10 cellular contexts compared by ENCODE assay signal in the genomic region with DNA sequence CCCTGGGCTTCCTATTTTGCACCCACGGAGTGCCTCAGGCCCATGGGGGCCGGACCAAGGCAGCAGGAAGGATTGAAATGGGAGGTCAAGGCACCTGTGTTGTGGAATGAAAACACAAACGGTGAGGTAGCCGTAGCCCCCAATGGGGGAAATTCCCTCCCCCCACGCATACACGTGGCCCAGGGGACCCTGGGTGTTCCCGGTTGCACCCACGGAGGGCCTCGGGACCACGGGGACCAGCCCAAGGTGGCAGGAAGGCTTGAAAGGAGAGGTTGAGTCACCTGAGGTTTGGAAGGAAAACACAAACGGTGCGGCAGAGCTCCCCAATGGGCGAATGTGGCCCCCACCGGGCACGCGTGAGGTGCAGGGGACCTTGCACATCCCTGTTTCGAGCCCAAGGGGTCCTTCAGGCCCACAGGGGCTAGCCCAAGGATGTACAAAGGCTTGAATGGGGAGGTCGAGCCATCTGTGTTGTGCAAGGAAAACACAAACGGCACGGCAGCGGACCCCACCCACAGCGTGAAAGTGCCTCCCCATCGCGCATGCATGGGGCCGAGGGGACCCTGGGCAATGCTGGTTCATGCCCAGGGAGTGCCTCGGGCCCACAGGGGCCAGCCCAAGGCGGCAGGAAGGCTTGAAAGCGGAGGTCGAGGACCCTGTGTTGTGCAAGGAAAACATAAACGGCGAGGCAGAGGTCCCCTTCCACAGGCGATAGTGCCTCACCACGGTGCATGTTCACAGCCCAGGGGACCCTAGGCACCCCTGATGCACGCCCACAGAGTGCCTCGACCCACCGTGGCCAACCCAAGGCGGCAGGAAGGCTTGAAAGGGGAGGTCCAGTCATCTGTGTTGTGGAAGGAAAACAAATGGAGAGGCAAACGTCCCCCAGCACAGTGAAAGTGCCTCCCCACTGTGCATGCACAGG.
A peak's percentile ranks its signal among the peaks of the same experiment; 100 is the strongest.
DNase-seq lines count a peak whose midpoint lies in the region; ATAC-seq and TF ChIP-seq lines count a peak whose summit lies in the region.
"Had no signal": no experiment of that assay in that cellular context is flagged by ENCODE, and none has a peak within 500 bp of the region (broad histone marks: within the 10 kb centered on the region; RNA-seq: fewer than 3 reads in every experiment).

No MANE protein-coding gene starts in this region.

- intact Hi-C loops in posterior cingulate gyrus (cut with DNase I) = no loop called here

- H3K4me3 ChIP-seq in BLaER1 treated with 17β-estradiol and CSF1 and Interleukin-3, amounts not matched to agents 10 nM and 100 nM = no peak overlapping the region

- no peak overlapping the region for H3K27ac ChIP-seq in BLaER1 treated with 17β-estradiol and CSF1 and Interleukin-3, amounts not matched to agents 10 nM and 100 nM
- no peak overlapping the region for H3K27ac ChIP-seq in foreskin keratinocyte

- no peak overlapping the region for H3K27ac Mint-ChIP-seq in glutamatergic neuron (ENCODE audit: unreplicated experiment)

- H3K27me3 Mint-ChIP-seq in glutamatergic neuron (ENCODE audit: unreplicated experiment) = no peaks in the 10 kb centered on the region

- no peak for ATAC-seq in foreskin keratinocyte
- ATAC-seq in GM18511 (IDR thresholded peaks at IDR 0.05; ENCODE audit: unreplicated experiment) = no peak

- DNase-seq in GM13976 (ENCODE audit: low spot score) (peak; percentile 9), glutamatergic neuron (peak; percentile 3), posterior cingulate gyrus (peak in 9 of 10 donors; percentile 1 to 80 (median 8)), epidermal melanocyte (ENCODE audit: insufficient read length, low spot score) (no peak), foreskin keratinocyte (no peak)
- no peak for DNase-seq in central memory CD4-positive, alpha-beta T cell
- DNase-seq: NCI-H1105 treated with DMSO at 0.1 percent for 48 hours, NCI-H774 had no signal

- peaks cover 32 to 92% (median 50%) of the 10 kb centered on the region in 11 experiments for H3K9me3 ChIP-seq in BLaER1 treated with 17β-estradiol and CSF1 and Interleukin-3, amounts not matched to agents 10 nM and 100 nM (replicated peaks in 1 of 11)

- H3K36me3 Mint-ChIP-seq in glutamatergic neuron (ENCODE audit: unreplicated experiment) = no peaks in the 10 kb centered on the region

- H3K27me3 ChIP-seq in BLaER1 treated with 17β-estradiol and CSF1 and Interleukin-3, amounts not matched to agents 10 nM and 100 nM = 0 out of 22 replicates have a peak, but pooled peaks cover 0 to 4% (median 0%) of the 10 kb centered on the region in 11 experiments
- no peaks in the 10 kb centered on the region for H3K27me3 ChIP-seq in foreskin keratinocyte

- 0 out of 22 replicates have a peak, but pooled peaks cover 0 to 4% (median 0%) of the 10 kb centered on the region in 11 experiments for H4K20me1 ChIP-seq in BLaER1 treated with 17β-estradiol and CSF1 and Interleukin-3, amounts not matched to agents 10 nM and 100 nM

- H3K9ac ChIP-seq in BLaER1 treated with 17β-estradiol and CSF1 and Interleukin-3, amounts not matched to agents 10 nM and 100 nM = no peak overlapping the region

- H3K4me1 Mint-ChIP-seq in glutamatergic neuron (ENCODE audit: low read depth, unreplicated experiment) = no peaks in the 10 kb centered on the region

- H3K4me3 Mint-ChIP-seq in glutamatergic neuron (ENCODE audit: unreplicated experiment) = no peak overlapping the region

- H3K36me3 ChIP-seq in BLaER1 treated with 17β-estradiol and CSF1 and Interleukin-3, amounts not matched to agents 10 nM and 100 nM = no peaks in the 10 kb centered on the region

- peaks cover 0 to 53% (median 28%) of the 10 kb centered on the region in 10 experiments; a peak in 15 of 20 replicates for H3K4me1 ChIP-seq in BLaER1 treated with 17β-estradiol and CSF1 and Interleukin-3, amounts not matched to agents 10 nM and 100 nM
- H3K4me1 ChIP-seq in foreskin keratinocyte = no peaks in the 10 kb centered on the region

- peaks cover 1% of the 10 kb centered on the region for H3K9me3 Mint-ChIP-seq in glutamatergic neuron (ENCODE audit: unreplicated experiment)

- no peak for TF ChIP-seq CTCF in GM13976 (IDR thresholded peaks at IDR 0.05; ENCODE audit: borderline replicate concordance, control extremely low read depth, extremely low read depth, insufficient read depth, missing control alignments)
- no peak for TF ChIP-seq CTCF in glutamatergic neuron (IDR thresholded peaks at IDR 0.05; ENCODE audit: partially characterized antibody, unreplicated experiment)
- TF ChIP-seq CTCF in foreskin keratinocyte (conservative IDR thresholded peaks at IDR 0.05) = no peak

- in situ Hi-C loops in GM13976 (cut with MboI; ENCODE audit: low sequenced_read_pairs, unreplicated experiment) = no loop called here

- H3K4me2 ChIP-seq in BLaER1 treated with 17β-estradiol and CSF1 and Interleukin-3, amounts not matched to agents 10 nM and 100 nM = peak overlapping the region in 8 of 11 experiments; percentile 35 to 88 (median 70); a peak in 11 of 22 replicates

Comparison
In these comparisons a context has a peak if more than half of its experiments do, and no peak if none do; other contexts are left out.
1. DNase-seq: peak in GM13976 (single experiment), glutamatergic neuron (single experiment) and posterior cingulate gyrus (9 of 10); none in epidermal melanocyte (single experiment), central memory CD4-positive, alpha-beta T cell (single experiment) and foreskin keratinocyte (0 of 2).